Comparison of ENCODE assay signal across 1 cellular context in the genomic region with DNA sequence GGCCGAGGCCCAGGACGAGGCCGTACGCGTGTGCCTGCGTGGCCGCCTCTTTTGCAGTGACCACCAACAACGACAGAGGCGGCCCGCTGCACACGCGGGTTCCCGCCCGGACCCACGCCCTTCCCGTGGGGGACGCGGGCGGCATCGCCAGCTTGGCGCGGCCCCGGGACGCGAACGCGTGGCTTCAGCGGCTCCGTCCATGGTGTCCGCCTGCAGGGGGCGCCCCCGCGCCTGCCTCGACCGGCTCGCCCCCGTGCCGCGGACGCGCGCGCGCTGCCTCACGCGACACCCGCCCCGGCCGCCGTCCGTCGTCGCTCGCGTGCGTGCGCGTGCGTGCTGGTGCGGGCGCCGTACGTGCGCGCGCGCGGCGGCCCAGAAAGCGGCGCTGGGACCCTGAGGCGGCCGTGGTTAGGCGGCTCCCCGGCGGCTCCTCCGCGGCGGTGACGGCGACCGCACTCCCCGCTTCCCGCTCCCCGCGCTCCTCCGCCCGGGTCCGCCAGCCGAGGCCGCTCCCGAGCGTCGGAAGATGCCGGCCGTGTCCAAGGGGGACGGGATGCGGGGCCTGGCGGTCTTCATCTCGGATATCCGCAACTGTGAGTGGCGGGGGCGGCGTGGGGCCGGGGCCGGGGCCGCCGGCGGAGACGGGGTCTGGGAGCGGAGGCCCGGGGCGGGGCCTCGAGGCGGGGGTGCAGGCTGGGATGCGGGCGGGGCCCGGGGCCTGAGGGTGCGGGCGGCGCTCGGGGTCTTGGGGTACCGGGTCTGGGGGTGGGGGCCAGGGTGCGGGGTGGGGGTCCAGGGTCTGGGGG.
TF ChIP-seq lines count a peak whose summit lies in the region.

TSS of gene AP2A2 (plus strand) at position 375 of the 806 bp plus-strand sequence. CDS start at position 527, 152 bp downstream.

TF ChIP-seq in HepG2, 621 proteins besides CTCF, POLR2A, EP300 and RAD21 (continued from another document and continues in another):
- TF ChIP-seq ZBED4 (CRISPR knock-in tag; IDR thresholded peaks at IDR 0.05; ENCODE audit: borderline replicate concordance) (no peak), ATF5 (CRISPR knock-in tag; IDR thresholded peaks at IDR 0.05; ENCODE audit: low read depth) (no peak), RELA (CRISPR knock-in tag; IDR thresholded peaks at IDR 0.05) (no peak), SYNCRIP (IDR thresholded peaks at IDR 0.05; ENCODE audit: insufficient read depth, low read depth, low read length) (no peak), STAT5B (CRISPR knock-in tag; IDR thresholded peaks at IDR 0.05) (no peak), ATF7-NPFF (CRISPR knock-in tag; IDR thresholded peaks at IDR 0.05; ENCODE audit: low read depth) (peak; percentile 90; the same call in 1 of the 2 replicates), NPAS2 (CRISPR knock-in tag; IDR thresholded peaks at IDR 0.05; ENCODE audit: borderline replicate concordance) (no peak), DRAP1 (CRISPR knock-in tag; IDR thresholded peaks at IDR 0.05) (no peak), ARID5B (CRISPR knock-in tag; IDR thresholded peaks at IDR 0.05) (no peak), ZNF296 (CRISPR knock-in tag; conservative IDR thresholded peaks at IDR 0.05) (no peak), ZNF615 (CRISPR knock-in tag; IDR thresholded peaks at IDR 0.05; ENCODE audit: borderline replicate concordance) (no peak), KLF16 (CRISPR knock-in tag; IDR thresholded peaks at IDR 0.05) (no peak), CEBPZ (IDR thresholded peaks at IDR 0.05; ENCODE audit: low read length) (no peak), ZNF24 (IDR thresholded peaks at IDR 0.05) (no peak), GATAD1 (CRISPR knock-in tag; IDR thresholded peaks at IDR 0.05) (no peak), ZNF652 (CRISPR knock-in tag; IDR thresholded peaks at IDR 0.05; ENCODE audit: borderline replicate concordance, low read depth) (no peak), PAX8 (CRISPR knock-in tag; IDR thresholded peaks at IDR 0.05; ENCODE audit: borderline replicate concordance) (no peak; the same call in 1 of the 2 replicates), ZNF562 (CRISPR knock-in tag; IDR thresholded peaks at IDR 0.05; ENCODE audit: borderline replicate concordance) (no peak), DR1 (CRISPR knock-in tag; IDR thresholded peaks at IDR 0.05) (no peak), TBX2 (CRISPR knock-in tag; IDR thresholded peaks at IDR 0.05; ENCODE audit: borderline replicate concordance) (no peak), PHF5A (CRISPR knock-in tag; IDR thresholded peaks at IDR 0.05; ENCODE audit: low read depth, unreplicated experiment) (peak; percentile 52)
- TF ChIP-seq, protein P1, sequence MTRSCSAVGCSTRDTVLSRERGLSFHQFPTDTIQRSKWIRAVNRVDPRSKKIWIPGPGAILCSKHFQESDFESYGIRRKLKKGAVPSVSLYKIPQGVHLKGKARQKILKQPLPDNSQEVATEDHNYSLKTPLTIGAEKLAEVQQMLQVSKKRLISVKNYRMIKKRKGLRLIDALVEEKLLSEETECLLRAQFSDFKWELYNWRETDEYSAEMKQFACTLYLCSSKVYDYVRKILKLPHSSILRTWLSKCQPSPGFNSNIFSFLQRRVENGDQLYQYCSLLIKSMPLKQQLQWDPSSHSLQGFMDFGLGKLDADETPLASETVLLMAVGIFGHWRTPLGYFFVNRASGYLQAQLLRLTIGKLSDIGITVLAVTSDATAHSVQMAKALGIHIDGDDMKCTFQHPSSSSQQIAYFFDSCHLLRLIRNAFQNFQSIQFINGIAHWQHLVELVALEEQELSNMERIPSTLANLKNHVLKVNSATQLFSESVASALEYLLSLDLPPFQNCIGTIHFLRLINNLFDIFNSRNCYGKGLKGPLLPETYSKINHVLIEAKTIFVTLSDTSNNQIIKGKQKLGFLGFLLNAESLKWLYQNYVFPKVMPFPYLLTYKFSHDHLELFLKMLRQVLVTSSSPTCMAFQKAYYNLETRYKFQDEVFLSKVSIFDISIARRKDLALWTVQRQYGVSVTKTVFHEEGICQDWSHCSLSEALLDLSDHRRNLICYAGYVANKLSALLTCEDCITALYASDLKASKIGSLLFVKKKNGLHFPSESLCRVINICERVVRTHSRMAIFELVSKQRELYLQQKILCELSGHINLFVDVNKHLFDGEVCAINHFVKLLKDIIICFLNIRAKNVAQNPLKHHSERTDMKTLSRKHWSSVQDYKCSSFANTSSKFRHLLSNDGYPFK (CRISPR knock-in tag; IDR thresholded peaks at IDR 0.05; ENCODE audit: borderline replicate concordance): no peak
- TF ChIP-seq, protein P2, sequence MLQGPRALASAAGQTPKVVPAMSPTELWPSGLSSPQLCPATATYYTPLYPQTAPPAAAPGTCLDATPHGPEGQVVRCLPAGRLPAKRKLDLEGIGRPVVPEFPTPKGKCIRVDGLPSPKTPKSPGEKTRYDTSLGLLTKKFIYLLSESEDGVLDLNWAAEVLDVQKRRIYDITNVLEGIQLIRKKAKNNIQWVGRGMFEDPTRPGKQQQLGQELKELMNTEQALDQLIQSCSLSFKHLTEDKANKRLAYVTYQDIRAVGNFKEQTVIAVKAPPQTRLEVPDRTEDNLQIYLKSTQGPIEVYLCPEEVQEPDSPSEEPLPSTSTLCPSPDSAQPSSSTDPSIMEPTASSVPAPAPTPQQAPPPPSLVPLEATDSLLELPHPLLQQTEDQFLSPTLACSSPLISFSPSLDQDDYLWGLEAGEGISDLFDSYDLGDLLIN (CRISPR knock-in tag; IDR thresholded peaks at IDR 0.05; ENCODE audit: borderline replicate concordance): no peak
- TF ChIP-seq, protein P3, sequence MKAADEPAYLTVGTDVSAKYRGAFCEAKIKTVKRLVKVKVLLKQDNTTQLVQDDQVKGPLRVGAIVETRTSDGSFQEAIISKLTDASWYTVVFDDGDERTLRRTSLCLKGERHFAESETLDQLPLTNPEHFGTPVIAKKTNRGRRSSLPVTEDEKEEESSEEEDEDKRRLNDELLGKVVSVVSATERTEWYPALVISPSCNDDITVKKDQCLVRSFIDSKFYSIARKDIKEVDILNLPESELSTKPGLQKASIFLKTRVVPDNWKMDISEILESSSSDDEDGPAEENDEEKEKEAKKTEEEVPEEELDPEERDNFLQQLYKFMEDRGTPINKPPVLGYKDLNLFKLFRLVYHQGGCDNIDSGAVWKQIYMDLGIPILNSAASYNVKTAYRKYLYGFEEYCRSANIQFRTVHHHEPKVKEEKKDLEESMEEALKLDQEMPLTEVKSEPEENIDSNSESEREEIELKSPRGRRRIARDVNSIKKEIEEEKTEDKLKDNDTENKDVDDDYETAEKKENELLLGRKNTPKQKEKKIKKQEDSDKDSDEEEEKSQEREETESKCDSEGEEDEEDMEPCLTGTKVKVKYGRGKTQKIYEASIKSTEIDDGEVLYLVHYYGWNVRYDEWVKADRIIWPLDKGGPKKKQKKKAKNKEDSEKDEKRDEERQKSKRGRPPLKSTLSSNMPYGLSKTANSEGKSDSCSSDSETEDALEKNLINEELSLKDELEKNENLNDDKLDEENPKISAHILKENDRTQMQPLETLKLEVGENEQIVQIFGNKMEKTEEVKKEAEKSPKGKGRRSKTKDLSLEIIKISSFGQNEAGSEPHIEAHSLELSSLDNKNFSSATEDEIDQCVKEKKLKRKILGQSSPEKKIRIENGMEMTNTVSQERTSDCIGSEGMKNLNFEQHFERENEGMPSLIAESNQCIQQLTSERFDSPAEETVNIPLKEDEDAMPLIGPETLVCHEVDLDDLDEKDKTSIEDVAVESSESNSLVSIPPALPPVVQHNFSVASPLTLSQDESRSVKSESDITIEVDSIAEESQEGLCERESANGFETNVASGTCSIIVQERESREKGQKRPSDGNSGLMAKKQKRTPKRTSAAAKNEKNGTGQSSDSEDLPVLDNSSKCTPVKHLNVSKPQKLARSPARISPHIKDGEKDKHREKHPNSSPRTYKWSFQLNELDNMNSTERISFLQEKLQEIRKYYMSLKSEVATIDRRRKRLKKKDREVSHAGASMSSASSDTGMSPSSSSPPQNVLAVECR (CRISPR knock-in tag; IDR thresholded peaks at IDR 0.05; ENCODE audit: borderline replicate concordance): peak; percentile 60; the same call in 1 of the 2 replicates
